8 cellular contexts compared by ENCODE assay signal in genomic region chr21:34887729-34888568, GRCh38.
A peak's percentile ranks its signal among the peaks of the same experiment; 100 is the strongest.
DNase-seq lines count a peak whose midpoint lies in the region; ATAC-seq and TF ChIP-seq lines count a peak whose summit lies in the region.

No MANE protein-coding gene starts in this region.

- H3K4me1 ChIP-seq in ACC112 (ENCODE audit: control insufficient read depth, insufficient read depth, low read length, unreplicated experiment): peaks cover 5% of the 10 kb centered on the region
- peaks cover 42% of the 10 kb centered on the region for H3K4me1 ChIP-seq in HUES48 (ENCODE audit: control insufficient read depth, insufficient read depth, low read length)
- H3K4me1 ChIP-seq in parathyroid adenoma: no peaks in the 10 kb centered on the region
- peaks cover 0 to 37% (median 23%) of the 10 kb centered on the region in 4 donors for H3K4me1 ChIP-seq in tibial artery

- H3K4me1 Mint-ChIP-seq in activated naive CD4-positive, alpha-beta T cell treated with anti-CD3 and anti-CD28 coated beads for 36 hours (ENCODE audit: low read depth): peaks cover 35% of the 10 kb centered on the region
- H3K4me1 Mint-ChIP-seq in glutamatergic neuron (ENCODE audit: low read depth, unreplicated experiment): peaks cover 8% of the 10 kb centered on the region

- peaks cover 7% of the 10 kb centered on the region; the same call in 1 of the 2 replicates for H3K36me3 ChIP-seq in ACC112 (ENCODE audit: insufficient read depth, low read length)
- no peaks in the 10 kb centered on the region for H3K36me3 ChIP-seq in HUES48 (ENCODE audit: control insufficient read depth, insufficient read depth, low read length)
- H3K36me3 ChIP-seq in parathyroid adenoma (ENCODE audit: control insufficient read depth, insufficient read depth, low read length): no peaks in the 10 kb centered on the region
- H3K36me3 ChIP-seq in tibial artery: no peaks in the 10 kb centered on the region

- H3K79me2 ChIP-seq in ACC112 (ENCODE audit: control insufficient read depth, insufficient read depth, low read length, unreplicated experiment): peaks cover 53% of the 10 kb centered on the region
- no peaks in the 10 kb centered on the region for H3K79me2 ChIP-seq in parathyroid adenoma

- no peaks in the 10 kb centered on the region for H3K27me3 Mint-ChIP-seq in activated naive CD4-positive, alpha-beta T cell treated with anti-CD3 and anti-CD28 coated beads for 36 hours (ENCODE audit: low read depth)
- H3K27me3 Mint-ChIP-seq in glutamatergic neuron (ENCODE audit: unreplicated experiment): peaks cover 14% of the 10 kb centered on the region

- peak; percentile 40 for ATAC-seq in GM18909 (IDR thresholded peaks at IDR 0.05; ENCODE audit: poor library complexity, unreplicated experiment)

- H3K27me3 ChIP-seq in ACC112 (ENCODE audit: insufficient read depth, low read length) (no peaks in the 10 kb centered on the region), HUES48 (ENCODE audit: control insufficient read depth, insufficient read depth, low read length) (peaks cover 95% of the 10 kb centered on the region), parathyroid adenoma (ENCODE audit: control insufficient read depth, insufficient read depth, low read length) (peaks cover 20% of the 10 kb centered on the region), tibial artery (peaks cover 0 to 51% of the 10 kb centered on the region in 2 donors)

- peaks cover 26% of the 10 kb centered on the region for H3K36me3 Mint-ChIP-seq in activated naive CD4-positive, alpha-beta T cell treated with anti-CD3 and anti-CD28 coated beads for 36 hours (ENCODE audit: low read depth)
- no peaks in the 10 kb centered on the region for H3K36me3 Mint-ChIP-seq in glutamatergic neuron (ENCODE audit: unreplicated experiment)

- H3K27ac Mint-ChIP-seq in activated naive CD4-positive, alpha-beta T cell treated with anti-CD3 and anti-CD28 coated beads for 36 hours: peak overlapping the region; percentile 99
- H3K27ac Mint-ChIP-seq in glutamatergic neuron (ENCODE audit: unreplicated experiment): no peak overlapping the region

- H3K4me3 ChIP-seq in ACC112 (ENCODE audit: low read depth, low read length): peak overlapping the region; percentile 94
- H3K4me3 ChIP-seq in HUES48 (ENCODE audit: low read depth, low read length): peak overlapping the region; percentile 63
- peak overlapping the region; percentile 60 for H3K4me3 ChIP-seq in parathyroid adenoma (ENCODE audit: low read depth, low read length)
- peak overlapping the region; percentile 66 to 67 for H3K4me3 ChIP-seq in tibial artery

- no peak for TF ChIP-seq CTCF in glutamatergic neuron (IDR thresholded peaks at IDR 0.05; ENCODE audit: partially characterized antibody, unreplicated experiment)
- no peak for TF ChIP-seq CTCF in parathyroid adenoma (IDR thresholded peaks at IDR 0.05)
- no peak for TF ChIP-seq CTCF in tibial artery (IDR thresholded peaks at IDR 0.05)

- H3K9me3 Mint-ChIP-seq in activated naive CD4-positive, alpha-beta T cell treated with anti-CD3 and anti-CD28 coated beads for 36 hours: no peaks in the 10 kb centered on the region
- H3K9me3 Mint-ChIP-seq in glutamatergic neuron (ENCODE audit: unreplicated experiment): peaks cover 2% of the 10 kb centered on the region

- in situ Hi-C loops in SK-MEL-5 (cut with HindIII; ENCODE audit: low pct_unique_long_range_greater_than_20kb, low sequenced_read_pairs): no loop called here

- H3K9ac ChIP-seq in HUES48 (ENCODE audit: low read depth, low read length) (no peak overlapping the region), parathyroid adenoma (no peak overlapping the region)

- peak; percentile 60 for DNase-seq in SK-MEL-5 (ENCODE audit: low read depth, low spot score)
- peak; percentile 93 for DNase-seq in activated naive CD4-positive, alpha-beta T cell treated with anti-CD3 and anti-CD28 coated beads for 36 hours
- DNase-seq in glutamatergic neuron: peak; percentile 40
- DNase-seq in tibial artery: peak; percentile 83 to 88

- H3K9me3 ChIP-seq in HUES48 (ENCODE audit: control insufficient read depth, insufficient read depth, low read length) (no peaks in the 10 kb centered on the region), parathyroid adenoma (ENCODE audit: control insufficient read depth, low read length) (no peaks in the 10 kb centered on the region), tibial artery (no peaks in the 10 kb centered on the region)

- CTCF ChIA-PET in activated naive CD4-positive, alpha-beta T cell treated with anti-CD3 and anti-CD28 coated beads for 36 hours (lab: Charles Lee): interaction anchor here (0.6 to 4.3 kb wide), 15 partner anchors 11 to 534 kb away, joined by 3 to 39 read pairs (median 3); partner anchors contain the start of gene RUNX1

- peak overlapping the region; percentile 76 for H3K4me2 ChIP-seq in parathyroid adenoma (ENCODE audit: low read length)

- intact Hi-C loops in activated naive CD4-positive, alpha-beta T cell treated with anti-CD3 and anti-CD28 coated beads for 36 hours (cut with micrococcal nuclease): loop anchor here (1.0 to 5.0 kb wide), 15 partner anchors 46 to 953 kb away; no protein-coding TSS in a partner anchor
- intact Hi-C loops in tibial artery (cut with DNase I; ENCODE audit: low total_unique reads): loop anchor here (10.0 kb wide), 2 partner anchors 957 to 1413 kb away; partner anchors contain the start of gene TMEM50B

- no peak overlapping the region for H2AFZ ChIP-seq in ACC112 (ENCODE audit: low read length, unreplicated experiment)
- H2AFZ ChIP-seq in parathyroid adenoma: no peak overlapping the region

- H3K4me3 Mint-ChIP-seq in activated naive CD4-positive, alpha-beta T cell treated with anti-CD3 and anti-CD28 coated beads for 36 hours: peak overlapping the region; percentile 91
- H3K4me3 Mint-ChIP-seq in glutamatergic neuron (ENCODE audit: unreplicated experiment): peak overlapping the region; percentile 85

- peak overlapping the region; percentile 99 for H3K27ac ChIP-seq in ACC112 (ENCODE audit: low read depth, low read length)
- no peak overlapping the region for H3K27ac ChIP-seq in HUES48 (ENCODE audit: low read depth, low read length)
- H3K27ac ChIP-seq in parathyroid adenoma: peak overlapping the region; percentile 66
- peak overlapping the region; percentile 61 to 80 for H3K27ac ChIP-seq in tibial artery

Comparison
In these comparisons a context has a peak if more than half of its experiments do, and no peak if none do; other contexts are left out.
1. DNase-seq: peak in every context shown above with its lines; median percentile 93 in activated naive CD4-positive, alpha-beta T cell treated with anti-CD3 and anti-CD28 coated beads for 36 hours; 86 in tibial artery; 60 in SK-MEL-5; 40 in glutamatergic neuron.